17 cellular contexts compared by ENCODE assay signal in genomic region chr3:52354676-52355075, GRCh38. TPM values are rescaled to one million over a fixed set of nuclear protein-coding genes. Genes with fewer than 3 reads are reported as not detected.
DNase-seq lines count a peak whose midpoint lies in the region; ATAC-seq and TF ChIP-seq lines count a peak whose summit lies in the region.
"Had no signal": no experiment of that assay in that cellular context is flagged by ENCODE, and none has a peak within 500 bp of the region (broad histone marks: within the 10 kb centered on the region; RNA-seq: fewer than 3 reads in every experiment).

No MANE protein-coding gene starts in this region.

- peak overlapping the region; percentile 57; the same call in 1 of the 2 replicates for H3K27ac Mint-ChIP-seq in WTC11
- H3K27ac Mint-ChIP-seq: CD8-positive, alpha-beta T cell; IgD-negative memory B cell had no signal

- H3K4me1 ChIP-seq in heart left ventricle (no peaks in the 10 kb centered on the region), osteoblast (ENCODE audit: insufficient read depth, low read length) (no peaks in the 10 kb centered on the region), aorta (ENCODE audit: control insufficient read depth in 1 of 2, insufficient read depth in 2 of 2, low read length in 2 of 2) (no peaks in the 10 kb centered on the region)

- no peaks in the 10 kb centered on the region for H4K20me1 ChIP-seq in osteoblast (ENCODE audit: insufficient read depth, low read length)
- H4K20me1 ChIP-seq: BLaER1 had no signal

- no peak overlapping the region for H3K4me2 ChIP-seq in osteoblast (ENCODE audit: insufficient read depth, low read length)
- H3K4me2 ChIP-seq: BLaER1 had no signal

- H3K9me3 ChIP-seq in heart left ventricle (no peaks in the 10 kb centered on the region), osteoblast (ENCODE audit: low read depth, low read length) (no peaks in the 10 kb centered on the region), aorta (ENCODE audit: control insufficient read depth, low read length) (no peaks in the 10 kb centered on the region)
- H3K9me3 ChIP-seq: BLaER1 had no signal

- POLR2A ChIA-PET in WTC11 (lab: Charles Lee): no interaction called here

- H3K27ac ChIP-seq in heart left ventricle (no peak overlapping the region), osteoblast (ENCODE audit: low read depth, low read length) (no peak overlapping the region), aorta (ENCODE audit: low read depth in 1 of 2, low read length in 2 of 2) (no peak overlapping the region)
- H3K27ac ChIP-seq: BLaER1 had no signal

- no peaks in the 10 kb centered on the region for H3K27me3 Mint-ChIP-seq in WTC11 (ENCODE audit: low read depth)
- H3K27me3 Mint-ChIP-seq: IgD-negative memory B cell had no signal

- 85 to 91% (median 89%) methylated on average over 7 to 12 of the region's 12 CpGs for WGBS in heart left ventricle, 4 donors
- 85 to 86% methylated on average over 11 to 12 of the region's 12 CpGs for WGBS in aorta, 2 donors

- no peak overlapping the region for H3K4me3 Mint-ChIP-seq in WTC11
- H3K4me3 Mint-ChIP-seq: CD8-positive, alpha-beta T cell; H9; IgD-negative memory B cell had no signal

- TF ChIP-seq POLR2A in heart left ventricle (IDR thresholded peaks at IDR 0.05): no peak

- ATAC-seq in heart left ventricle: no peak
- ATAC-seq in Right ventricle myocardium inferior: no peak
- no peak for ATAC-seq in WTC11
- ATAC-seq in aorta (ENCODE audit: low FRiP score): no peak
- ATAC-seq: CD8-positive, alpha-beta T cell; HepG2 had no signal

- H2AFZ ChIP-seq in osteoblast (ENCODE audit: low read length): no peak overlapping the region

- H3K79me2 ChIP-seq in osteoblast (ENCODE audit: insufficient read depth, low read length): no peaks in the 10 kb centered on the region

- H3K27me3 ChIP-seq in heart left ventricle: no peaks in the 10 kb centered on the region
- no peaks in the 10 kb centered on the region for H3K27me3 ChIP-seq in osteoblast (ENCODE audit: insufficient read depth, low read length)
- H3K27me3 ChIP-seq in aorta (ENCODE audit: control insufficient read depth in 1 of 2, insufficient read depth in 2 of 2, low read length in 1 of 2): no peaks in the 10 kb centered on the region
- H3K27me3 ChIP-seq: BLaER1 had no signal

- H3K4me3 ChIP-seq in heart left ventricle (no peak overlapping the region), osteoblast (ENCODE audit: insufficient read depth, low read length) (no peak overlapping the region), aorta (ENCODE audit: low read length in 2 of 2) (no peak overlapping the region)
- H3K4me3 ChIP-seq: BLaER1 had no signal

- H3K36me3 ChIP-seq in heart left ventricle (peaks cover 0 to 82% (median 21%) of the 10 kb centered on the region in 9 donors), osteoblast (ENCODE audit: insufficient read depth, low read length) (no peaks in the 10 kb centered on the region), aorta (ENCODE audit: control insufficient read depth in 1 of 2, insufficient read depth in 2 of 2, low read length in 1 of 2) (no peaks in the 10 kb centered on the region)

- H3K9me3 Mint-ChIP-seq in WTC11: no peaks in the 10 kb centered on the region
- H3K9me3 Mint-ChIP-seq: CD8-positive, alpha-beta T cell; H9; IgD-negative memory B cell had no signal

- DNase-seq in heart left ventricle (peak in 3 of 5 donors; percentile 14 to 38 (median 20)), Right ventricle myocardium inferior (ENCODE audit: missing footprints) (no peak), WTC11 (ENCODE audit: low spot score) (no peak), osteoblast (ENCODE audit: insufficient read length, low spot score, missing footprints) (peak; percentile 51), aorta (peak; percentile 17 to 51), GM03348 (ENCODE audit: low spot score) (no peak), EL (no peak)
- DNase-seq: 8988T; CD8-positive, alpha-beta T cell; COR-L47; DMS 273 treated with DMSO at 0.1 percent for 48 hours; DMS53; DND-41; H9 had no signal

- TF ChIP-seq CTCF in heart left ventricle (IDR thresholded peaks at IDR 0.05) (no peak), WTC11 (IDR thresholded peaks at IDR 0.05) (no peak), osteoblast (IDR thresholded peaks at IDR 0.05; ENCODE audit: extremely low read depth, low read depth, low read length) (no peak)

- intact Hi-C loops in heart left ventricle (cut with DNase I): no loop called here
- intact Hi-C loops in Right ventricle myocardium inferior (cut with DNase I): no loop called here
- intact Hi-C loops in aorta (cut with DNase I): no loop called here

- no peaks in the 10 kb centered on the region for H3K4me1 Mint-ChIP-seq in WTC11
- H3K4me1 Mint-ChIP-seq: H9, IgD-negative memory B cell had no signal

- CTCF ChIA-PET in WTC11 (lab: Charles Lee): interaction anchor here (0.7 to 4.2 kb wide), 2 partner anchors 30 to 132 kb away, joined by 3 to 25 read pairs; no protein-coding TSS in a partner anchor

- no peaks in the 10 kb centered on the region for H3K36me3 Mint-ChIP-seq in WTC11

TF ChIP-seq in WTC11, 78 proteins besides CTCF, POLR2A, EP300 and RAD21:
- TF ChIP-seq RORB (CRISPR knock-in tag; IDR thresholded peaks at IDR 0.05) (no peak), E2F5 (CRISPR knock-in tag; IDR thresholded peaks at IDR 0.05) (no peak), KAT7 (CRISPR knock-in tag; IDR thresholded peaks at IDR 0.05; ENCODE audit: borderline replicate concordance) (no peak), FOXK1 (CRISPR knock-in tag; IDR thresholded peaks at IDR 0.05) (no peak)

RNA-seq across cellular contexts. Expression of gene DNAH1, which starts 38.6 kb away (rescaled TPM):
- 1 to 10 TPM in 8 of 9 donors, under 1 TPM in 1; 0.95 to 6.6 (median 2.8) TPM for total RNA-seq in heart left ventricle
- polyA plus RNA-seq in heart left ventricle: 1 to 10 TPM; 1.2 to 3.8 TPM
- total RNA-seq in Right ventricle myocardium inferior: 2.2 TPM
- total RNA-seq in WTC11 (2021): 1.5 to 3.7 TPM (median 2.8 TPM) in 3 replicates
- 8.0 and 8.7 TPM in 2 replicates for total RNA-seq in osteoblast
- total RNA-seq in aorta: 10 to 100 TPM; 10.3 to 24.1 TPM
- 10 to 100 TPM in 1 of 2 donors, under 1 TPM in 1; 0.88 to 11.3 TPM for polyA plus RNA-seq in aorta

RNA-seq across cellular contexts. Expression of gene BAP1, which starts 55.1 kb away (rescaled TPM):
- total RNA-seq in heart left ventricle (10 to 100 TPM; 50.0 to 75.9 (median 55.1) TPM), Right ventricle myocardium inferior (53.3 TPM), WTC11 (2021) (75.7 to 94.0 TPM (median 81.7 TPM) in 3 replicates), osteoblast (65.4 and 72.4 TPM in 2 replicates), aorta (10 to 100 TPM; 62.7 to 74.4 TPM)
- polyA plus RNA-seq in heart left ventricle (10 to 100 TPM; 40.3 to 78.9 TPM), aorta (10 to 100 TPM; 29.4 to 99.6 TPM)

RNA-seq across cellular contexts. Expression of gene PHF7, which starts 55.8 kb away (rescaled TPM):
- total RNA-seq in heart left ventricle (10 to 100 TPM; 10.8 to 27.6 (median 16.4) TPM), Right ventricle myocardium inferior (13.7 TPM), WTC11 (2021) (15.4 to 21.1 TPM (median 15.7 TPM) in 3 replicates), osteoblast (8.8 and 10.9 TPM in 2 replicates), aorta (1 to 10 TPM; 7.7 to 8.0 TPM)
- polyA plus RNA-seq in heart left ventricle (1 to 10 TPM; 4.0 to 4.2 TPM), aorta (1 to 10 TPM; 7.1 to 8.5 TPM)

Comparison
In these comparisons a context has a peak if more than half of its experiments do, and no peak if none do; other contexts are left out.
1. DNase-seq: peak in heart left ventricle (3 of 5), osteoblast (single experiment) and aorta (2 of 2); none in Right ventricle myocardium inferior (single experiment), WTC11 (single experiment), GM03348 (single experiment) and EL (single experiment).